ENCODE assay signal across 1 cellular context in the genomic region with DNA sequence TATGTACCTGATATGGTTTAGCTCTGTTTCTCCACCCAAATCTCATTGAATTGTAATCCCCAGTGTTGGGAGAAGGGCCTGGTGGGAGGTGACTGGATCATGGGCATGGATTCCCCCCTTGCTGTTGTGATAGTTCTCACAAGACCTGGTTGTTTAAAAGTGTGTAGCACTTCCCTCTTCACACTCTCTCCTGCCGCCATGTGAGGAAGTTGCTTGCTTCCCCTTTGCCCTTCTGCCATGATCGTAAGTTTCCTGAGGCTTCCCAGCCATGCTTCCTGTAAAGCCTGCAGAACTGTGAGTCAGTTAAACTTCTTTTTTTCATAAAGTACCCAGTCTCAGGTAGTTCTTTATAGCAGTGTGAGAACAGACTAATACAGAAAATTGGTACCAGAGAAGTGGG.
TF ChIP-seq lines count a peak whose summit lies in the region.

No MANE protein-coding gene starts in this region.

TF ChIP-seq in HepG2, 621 proteins besides CTCF, POLR2A, EP300 and RAD21 (continued from another document):
- TF ChIP-seq, protein P1, sequence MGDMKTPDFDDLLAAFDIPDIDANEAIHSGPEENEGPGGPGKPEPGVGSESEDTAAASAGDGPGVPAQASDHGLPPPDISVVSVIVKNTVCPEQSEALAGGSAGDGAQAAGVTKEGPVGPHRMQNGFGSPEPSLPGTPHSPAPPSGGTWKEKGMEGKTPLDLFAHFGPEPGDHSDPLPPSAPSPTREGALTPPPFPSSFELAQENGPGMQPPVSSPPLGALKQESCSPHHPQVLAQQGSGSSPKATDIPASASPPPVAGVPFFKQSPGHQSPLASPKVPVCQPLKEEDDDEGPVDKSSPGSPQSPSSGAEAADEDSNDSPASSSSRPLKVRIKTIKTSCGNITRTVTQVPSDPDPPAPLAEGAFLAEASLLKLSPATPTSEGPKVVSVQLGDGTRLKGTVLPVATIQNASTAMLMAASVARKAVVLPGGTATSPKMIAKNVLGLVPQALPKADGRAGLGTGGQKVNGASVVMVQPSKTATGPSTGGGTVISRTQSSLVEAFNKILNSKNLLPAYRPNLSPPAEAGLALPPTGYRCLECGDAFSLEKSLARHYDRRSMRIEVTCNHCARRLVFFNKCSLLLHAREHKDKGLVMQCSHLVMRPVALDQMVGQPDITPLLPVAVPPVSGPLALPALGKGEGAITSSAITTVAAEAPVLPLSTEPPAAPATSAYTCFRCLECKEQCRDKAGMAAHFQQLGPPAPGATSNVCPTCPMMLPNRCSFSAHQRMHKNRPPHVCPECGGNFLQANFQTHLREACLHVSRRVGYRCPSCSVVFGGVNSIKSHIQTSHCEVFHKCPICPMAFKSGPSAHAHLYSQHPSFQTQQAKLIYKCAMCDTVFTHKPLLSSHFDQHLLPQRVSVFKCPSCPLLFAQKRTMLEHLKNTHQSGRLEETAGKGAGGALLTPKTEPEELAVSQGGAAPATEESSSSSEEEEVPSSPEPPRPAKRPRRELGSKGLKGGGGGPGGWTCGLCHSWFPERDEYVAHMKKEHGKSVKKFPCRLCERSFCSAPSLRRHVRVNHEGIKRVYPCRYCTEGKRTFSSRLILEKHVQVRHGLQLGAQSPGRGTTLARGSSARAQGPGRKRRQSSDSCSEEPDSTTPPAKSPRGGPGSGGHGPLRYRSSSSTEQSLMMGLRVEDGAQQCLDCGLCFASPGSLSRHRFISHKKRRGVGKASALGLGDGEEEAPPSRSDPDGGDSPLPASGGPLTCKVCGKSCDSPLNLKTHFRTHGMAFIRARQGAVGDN (CRISPR knock-in tag; IDR thresholded peaks at IDR 0.05): no peak
- no peak for TF ChIP-seq ZFP62 (CRISPR knock-in tag; IDR thresholded peaks at IDR 0.05)
- no peak for TF ChIP-seq FOSL1 (CRISPR knock-in tag; IDR thresholded peaks at IDR 0.05; ENCODE audit: borderline replicate concordance)
- TF ChIP-seq, protein P2, sequence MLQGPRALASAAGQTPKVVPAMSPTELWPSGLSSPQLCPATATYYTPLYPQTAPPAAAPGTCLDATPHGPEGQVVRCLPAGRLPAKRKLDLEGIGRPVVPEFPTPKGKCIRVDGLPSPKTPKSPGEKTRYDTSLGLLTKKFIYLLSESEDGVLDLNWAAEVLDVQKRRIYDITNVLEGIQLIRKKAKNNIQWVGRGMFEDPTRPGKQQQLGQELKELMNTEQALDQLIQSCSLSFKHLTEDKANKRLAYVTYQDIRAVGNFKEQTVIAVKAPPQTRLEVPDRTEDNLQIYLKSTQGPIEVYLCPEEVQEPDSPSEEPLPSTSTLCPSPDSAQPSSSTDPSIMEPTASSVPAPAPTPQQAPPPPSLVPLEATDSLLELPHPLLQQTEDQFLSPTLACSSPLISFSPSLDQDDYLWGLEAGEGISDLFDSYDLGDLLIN (CRISPR knock-in tag; IDR thresholded peaks at IDR 0.05; ENCODE audit: borderline replicate concordance): no peak
- TF ChIP-seq, protein P3, sequence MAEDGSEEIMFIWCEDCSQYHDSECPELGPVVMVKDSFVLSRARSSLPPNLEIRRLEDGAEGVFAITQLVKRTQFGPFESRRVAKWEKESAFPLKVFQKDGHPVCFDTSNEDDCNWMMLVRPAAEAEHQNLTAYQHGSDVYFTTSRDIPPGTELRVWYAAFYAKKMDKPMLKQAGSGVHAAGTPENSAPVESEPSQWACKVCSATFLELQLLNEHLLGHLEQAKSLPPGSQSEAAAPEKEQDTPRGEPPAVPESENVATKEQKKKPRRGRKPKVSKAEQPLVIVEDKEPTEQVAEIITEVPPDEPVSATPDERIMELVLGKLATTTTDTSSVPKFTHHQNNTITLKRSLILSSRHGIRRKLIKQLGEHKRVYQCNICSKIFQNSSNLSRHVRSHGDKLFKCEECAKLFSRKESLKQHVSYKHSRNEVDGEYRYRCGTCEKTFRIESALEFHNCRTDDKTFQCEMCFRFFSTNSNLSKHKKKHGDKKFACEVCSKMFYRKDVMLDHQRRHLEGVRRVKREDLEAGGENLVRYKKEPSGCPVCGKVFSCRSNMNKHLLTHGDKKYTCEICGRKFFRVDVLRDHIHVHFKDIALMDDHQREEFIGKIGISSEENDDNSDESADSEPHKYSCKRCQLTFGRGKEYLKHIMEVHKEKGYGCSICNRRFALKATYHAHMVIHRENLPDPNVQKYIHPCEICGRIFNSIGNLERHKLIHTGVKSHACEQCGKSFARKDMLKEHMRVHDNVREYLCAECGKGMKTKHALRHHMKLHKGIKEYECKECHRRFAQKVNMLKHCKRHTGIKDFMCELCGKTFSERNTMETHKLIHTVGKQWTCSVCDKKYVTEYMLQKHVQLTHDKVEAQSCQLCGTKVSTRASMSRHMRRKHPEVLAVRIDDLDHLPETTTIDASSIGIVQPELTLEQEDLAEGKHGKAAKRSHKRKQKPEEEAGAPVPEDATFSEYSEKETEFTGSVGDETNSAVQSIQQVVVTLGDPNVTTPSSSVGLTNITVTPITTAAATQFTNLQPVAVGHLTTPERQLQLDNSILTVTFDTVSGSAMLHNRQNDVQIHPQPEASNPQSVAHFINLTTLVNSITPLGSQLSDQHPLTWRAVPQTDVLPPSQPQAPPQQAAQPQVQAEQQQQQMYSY (CRISPR knock-in tag; IDR thresholded peaks at IDR 0.05): no peak
